Comparison of ENCODE assay signal across 1 cellular context in genomic region chr20:63873477-63873971, GRCh38.
A peak's percentile ranks its signal among the peaks of the same experiment; 100 is the strongest.
TF ChIP-seq lines count a peak whose summit lies in the region.

No MANE protein-coding gene starts in this region.

TF ChIP-seq in K562, 482 proteins besides CTCF, POLR2A, EP300 and RAD21 (continued from another document):
- TF ChIP-seq RBFOX2 (IDR thresholded peaks at IDR 0.05; ENCODE audit: low read depth, low read length) = peak; percentile 54
TF ChIP-seq in K562: peak in this region for 2.
